21 cellular contexts compared by ENCODE assay signal in genomic region chr13:57739791-57740190, GRCh38.
"Had no signal": no experiment of that assay in that cellular context is flagged by ENCODE, and none has a peak within 500 bp of the region (broad histone marks: within the 10 kb centered on the region; RNA-seq: fewer than 3 reads in every experiment).

No MANE protein-coding gene starts in this region.

- H3K27ac ChIP-seq: brain microvascular endothelial cell, esophagus squamous epithelium, neutrophil, pancreas, sigmoid colon, tibial nerve had no signal

- DNase-seq: activated CD4-positive, alpha-beta memory T cell treated with anti-CD3 and anti-CD28 coated beads, Interleukin-2, amount 10 ng/mL, durations not matched to agents 7 days and 5 days; activated CD4-positive, alpha-beta T cell treated with anti-CD3 and anti-CD28 coated beads for 4 hours; activated CD8-positive, alpha-beta memory T cell treated with anti-CD3 and anti-CD28 coated beads, Interleukin-2, amount 10 ng/mL, durations not matched to agents 7 days and 5 days; amygdala; brain microvascular endothelial cell; dermis blood vessel endothelial cell; effector memory CD8-positive, alpha-beta T cell; esophagus squamous epithelium; foreskin fibroblast; glutamatergic neuron; left cardiac atrium; mucosa of descending colon; naive B cell; pancreas; sigmoid colon; stimulated activated naive CD8-positive, alpha-beta T cell treated with anti-CD3 and anti-CD28 coated beads, Interleukin-15, Interleukin-2, amounts not matched to agents 100 U/mL and 50 U/mL, for 24 hours; substantia nigra had no signal

- H3K9me3 Mint-ChIP-seq: WTC11 had no signal

- H3K27me3 Mint-ChIP-seq: activated CD4-positive, alpha-beta memory T cell treated with anti-CD3 and anti-CD28 coated beads, Interleukin-2, amount 10 ng/mL, durations not matched to agents 7 days and 5 days; activated CD8-positive, alpha-beta memory T cell treated with anti-CD3 and anti-CD28 coated beads, Interleukin-2, amount 10 ng/mL, durations not matched to agents 7 days and 5 days; activated naive CD8-positive, alpha-beta T cell; effector memory CD8-positive, alpha-beta T cell; naive B cell had no signal

- H3K4me3 ChIP-seq: esophagus squamous epithelium, mucosa of descending colon, pancreas, sigmoid colon, tibial nerve had no signal

- H3K27ac Mint-ChIP-seq: activated CD4-positive, alpha-beta memory T cell treated with anti-CD3 and anti-CD28 coated beads, Interleukin-2, amount 10 ng/mL, durations not matched to agents 7 days and 5 days; activated CD8-positive, alpha-beta memory T cell treated with anti-CD3 and anti-CD28 coated beads, Interleukin-2, amount 10 ng/mL, durations not matched to agents 7 days and 5 days; activated naive CD8-positive, alpha-beta T cell; effector memory CD8-positive, alpha-beta T cell; naive B cell; WTC11 had no signal

- H3K36me3 ChIP-seq: brain microvascular endothelial cell, esophagus squamous epithelium, neutrophil, pancreas, sigmoid colon, tibial nerve had no signal

- H3K4me1 Mint-ChIP-seq: activated CD4-positive, alpha-beta memory T cell treated with anti-CD3 and anti-CD28 coated beads, Interleukin-2, amount 10 ng/mL, durations not matched to agents 7 days and 5 days; activated CD8-positive, alpha-beta memory T cell treated with anti-CD3 and anti-CD28 coated beads, Interleukin-2, amount 10 ng/mL, durations not matched to agents 7 days and 5 days; naive B cell had no signal

- H3K4me1 ChIP-seq: esophagus squamous epithelium, pancreas, sigmoid colon, tibial nerve had no signal

- ATAC-seq: activated CD8-positive, alpha-beta memory T cell treated with anti-CD3 and anti-CD28 coated beads, Interleukin-2, amount 10 ng/mL, durations not matched to agents 7 days and 5 days; effector memory CD8-positive, alpha-beta T cell; left cardiac atrium; mucosa of descending colon; pancreas; stimulated activated naive CD8-positive, alpha-beta T cell treated with anti-CD3 and anti-CD28 coated beads, Interleukin-15, Interleukin-2, amounts not matched to agents 100 U/mL and 50 U/mL, for 24 hours had no signal

- H3K27me3 ChIP-seq: brain microvascular endothelial cell, esophagus squamous epithelium, neutrophil, pancreas, sigmoid colon, tibial nerve had no signal

- H3K9me3 ChIP-seq: esophagus squamous epithelium, neutrophil, pancreas, sigmoid colon, tibial nerve had no signal

- H3K36me3 Mint-ChIP-seq: activated CD8-positive, alpha-beta memory T cell treated with anti-CD3 and anti-CD28 coated beads, Interleukin-2, amount 10 ng/mL, durations not matched to agents 7 days and 5 days; activated naive CD8-positive, alpha-beta T cell; naive B cell; WTC11 had no signal

- H3K4me3 Mint-ChIP-seq: activated CD4-positive, alpha-beta memory T cell treated with anti-CD3 and anti-CD28 coated beads, Interleukin-2, amount 10 ng/mL, durations not matched to agents 7 days and 5 days; activated CD8-positive, alpha-beta memory T cell treated with anti-CD3 and anti-CD28 coated beads, Interleukin-2, amount 10 ng/mL, durations not matched to agents 7 days and 5 days; activated naive CD8-positive, alpha-beta T cell; effector memory CD8-positive, alpha-beta T cell; naive B cell; WTC11 had no signal
